20 cellular contexts compared by ENCODE assay signal in the genomic region with DNA sequence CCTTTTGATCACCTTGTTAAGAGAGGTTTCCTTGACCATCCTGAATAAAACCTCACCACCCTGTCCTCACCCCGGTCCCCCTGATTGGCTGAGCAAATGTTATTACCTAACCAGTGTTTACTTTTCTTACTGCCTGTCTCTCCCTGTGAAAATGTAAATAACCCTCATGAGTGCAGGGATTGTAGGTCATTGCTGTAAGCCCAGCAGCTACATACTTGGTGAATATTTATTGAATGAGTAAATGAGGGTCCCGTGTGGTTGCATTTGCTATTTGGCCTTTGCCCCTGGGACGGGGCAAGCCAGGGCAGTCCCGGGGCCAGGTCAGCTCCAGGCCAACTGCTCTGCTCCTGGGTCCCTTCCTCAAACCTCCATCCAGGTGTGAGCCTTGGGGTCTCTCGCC. TPM values are rescaled to one million over a fixed set of nuclear protein-coding genes. Genes with fewer than 3 reads are reported as not detected.
DNase-seq lines count a peak whose midpoint lies in the region; ATAC-seq, FAIRE-seq and TF ChIP-seq lines count a peak whose summit lies in the region.
"Had no signal": no experiment of that assay in that cellular context is flagged by ENCODE, and none has a peak within 500 bp of the region (broad histone marks: within the 10 kb centered on the region; RNA-seq: fewer than 3 reads in every experiment).

No MANE protein-coding gene starts in this region.

- CTCF ChIA-PET in Caco-2 (lab: Charles Lee), result no interaction called here

- no peak for ATAC-seq in effector memory CD8-positive, alpha-beta T cell (replicated peaks)
- ATAC-seq in pancreas, result peak; percentile 73 to 89 (median 82)
- ATAC-seq in HG02588 (IDR thresholded peaks at IDR 0.05; ENCODE audit: unreplicated experiment), result no peak
- ATAC-seq: activated CD4-positive, alpha-beta T cell treated with anti-CD3 and anti-CD28 coated beads for 36 hours; naive thymus-derived CD4-positive, alpha-beta T cell; stimulated activated naive CD8-positive, alpha-beta T cell treated with anti-CD3 and anti-CD28 coated beads, Interleukin-15, amount 100 ng/mL, for 72 hours had no signal

- H3K9me3 ChIP-seq in Caco-2 (no peaks in the 10 kb centered on the region), pancreas (no peaks in the 10 kb centered on the region)
- H3K9me3 ChIP-seq: left ventricle myocardium inferior had no signal

- TF ChIP-seq CTCF in Caco-2 (IDR thresholded peaks at IDR 0.05; ENCODE audit: insufficient read depth in 1 of 2, low read depth in 1 of 2, low read length in 1 of 2, severe bottlenecking in 1 of 2, unreplicated experiment in 1 of 2) (no peak), LNCaP clone FGC (IDR thresholded peaks at IDR 0.05; ENCODE audit: control insufficient read depth, extremely low read depth, insufficient read depth) (no peak), pancreas (IDR thresholded peaks at IDR 0.05) (no peak)

- intact Hi-C loops in Caco-2 (cut with micrococcal nuclease; ENCODE audit: unreplicated experiment), result no loop called here
- intact Hi-C loops in pancreas (cut with DNase I), result no loop called here

- no peak overlapping the region for H3K4me3 ChIP-seq in Caco-2 (ENCODE audit: low read depth, low read length)
- H3K4me3 ChIP-seq in LNCaP clone FGC (ENCODE audit: low read depth, low read length), result no peak overlapping the region
- H3K4me3 ChIP-seq in pancreas, result no peak overlapping the region
- H3K4me3 ChIP-seq: left ventricle myocardium inferior had no signal

- H3K27me3 ChIP-seq in Caco-2 (replicated peaks; ENCODE audit: control insufficient read depth, insufficient read depth, low read length), result no peaks in the 10 kb centered on the region
- peaks cover 0 to 3% (median 0%) of the 10 kb centered on the region in 4 donors for H3K27me3 ChIP-seq in pancreas

- POLR2A ChIA-PET in Caco-2 (lab: Charles Lee), result no interaction called here

- H3K9me3 Mint-ChIP-seq in Caco-2 (ENCODE audit: unreplicated experiment), result no peaks in the 10 kb centered on the region
- no peaks in the 10 kb centered on the region for H3K9me3 Mint-ChIP-seq in effector memory CD8-positive, alpha-beta T cell
- H3K9me3 Mint-ChIP-seq: stimulated activated naive CD8-positive, alpha-beta T cell treated with anti-CD3 and anti-CD28 coated beads, Interleukin-15, amount 100 ng/mL, for 72 hours had no signal

- no peak for FAIRE-seq in pancreas (lab: Jason Lieb, UNC)
- FAIRE-seq: astrocyte had no signal

- H3K27ac ChIP-seq in pancreas, result peak overlapping the region in 2 of 4 donors; percentile 17 to 48
- H3K27ac ChIP-seq: left ventricle myocardium inferior had no signal

- peaks cover 30% of the 10 kb centered on the region for H3K36me3 Mint-ChIP-seq in Caco-2 (ENCODE audit: insufficient read depth, unreplicated experiment)
- peaks cover 6% of the 10 kb centered on the region for H3K36me3 Mint-ChIP-seq in effector memory CD8-positive, alpha-beta T cell (ENCODE audit: insufficient read depth)

- peaks cover 16% of the 10 kb centered on the region for H3K4me1 Mint-ChIP-seq in Caco-2 (ENCODE audit: low read depth, unreplicated experiment)
- peaks cover 25% of the 10 kb centered on the region in 2 donors for H3K4me1 Mint-ChIP-seq in effector memory CD8-positive, alpha-beta T cell (ENCODE audit: low read depth in 2 of 2)

- H3K36me3 ChIP-seq in Caco-2 (ENCODE audit: control insufficient read depth, insufficient read depth, low read length) (no peaks in the 10 kb centered on the region; the same call in 1 of the 2 replicates), pancreas (no peaks in the 10 kb centered on the region)

- H3K27me3 Mint-ChIP-seq in Caco-2 (ENCODE audit: insufficient read depth, unreplicated experiment), result no peaks in the 10 kb centered on the region
- H3K27me3 Mint-ChIP-seq in effector memory CD8-positive, alpha-beta T cell, result no peaks in the 10 kb centered on the region
- H3K27me3 Mint-ChIP-seq: activated CD4-positive, alpha-beta T cell treated with anti-CD3 and anti-CD28 coated beads for 36 hours; naive thymus-derived CD4-positive, alpha-beta T cell; stimulated activated naive CD8-positive, alpha-beta T cell treated with anti-CD3 and anti-CD28 coated beads, Interleukin-15, amount 100 ng/mL, for 72 hours had no signal

- 42 to 69% methylated on average over 5 of the region's 5 CpGs for WGBS in pancreas, 2 donors

- peak overlapping the region; percentile 66 for H3K27ac Mint-ChIP-seq in Caco-2 (ENCODE audit: unreplicated experiment)
- H3K27ac Mint-ChIP-seq in effector memory CD8-positive, alpha-beta T cell, result peak overlapping the region; percentile 38
- H3K27ac Mint-ChIP-seq: activated CD4-positive, alpha-beta T cell treated with anti-CD3 and anti-CD28 coated beads for 36 hours; stimulated activated naive CD8-positive, alpha-beta T cell treated with anti-CD3 and anti-CD28 coated beads, Interleukin-15, amount 100 ng/mL, for 72 hours had no signal

- BruUV-seq in Caco-2 (replicated peaks; lab: Mats Ljungman, UMichigan), result no TSS peak

- H3K4me3 Mint-ChIP-seq in Caco-2 (ENCODE audit: unreplicated experiment), result no peak overlapping the region
- no peak overlapping the region for H3K4me3 Mint-ChIP-seq in effector memory CD8-positive, alpha-beta T cell
- H3K4me3 Mint-ChIP-seq: activated CD4-positive, alpha-beta T cell treated with anti-CD3 and anti-CD28 coated beads for 36 hours; stimulated activated naive CD8-positive, alpha-beta T cell treated with anti-CD3 and anti-CD28 coated beads, Interleukin-15, amount 100 ng/mL, for 72 hours had no signal

- H3K4me1 ChIP-seq in Caco-2 (peaks cover 11% of the 10 kb centered on the region), pancreas (peaks cover 0 to 6% (median 0%) of the 10 kb centered on the region in 3 donors)

- DNase-seq in Caco-2 (peak; percentile 50 to 63), LNCaP clone FGC (ENCODE audit: low read depth) (peak; percentile 75), pancreas (peak in 2 of 6 donors; percentile 8 to 43), T1000 (lab: John Stamatoyannopoulos, UW) (no peak), kidney glomerular epithelial cell (lab: John Stamatoyannopoulos, UW) (no peak)
- DNase-seq in effector memory CD8-positive, alpha-beta T cell, result no peak
- DNase-seq in stimulated activated CD4-positive, alpha-beta T cell treated with anti-CD3 and anti-CD28 coated beads, Interleukin-2, amount 100 ng/mL, for 24 hours, result no peak
- DNase-seq: activated CD4-positive, alpha-beta T cell treated with anti-CD3 and anti-CD28 coated beads for 36 hours; activated CD8-positive, alpha-beta memory T cell treated with anti-CD3 and anti-CD28 coated beads, Interleukin-2, amount 50 U/mL, for 4 hours; activated naive CD4-positive, alpha-beta T cell; DMS79; hypothalamus; left ventricle myocardium inferior; naive thymus-derived CD4-positive, alpha-beta T cell; NCI-H2081; stimulated activated CD4-positive, alpha-beta T cell treated with anti-CD3 and anti-CD28 coated beads, Interleukin-12 subunit alpha, Interleukin-12 subunit beta, amount 100 ng/mL, for 4 hours; stimulated activated naive CD8-positive, alpha-beta T cell treated with anti-CD3 and anti-CD28 coated beads, Interleukin-15, amount 100 ng/mL, for 72 hours; T-helper 2 cell had no signal

RNA-seq across cellular contexts. Expression of a gene that starts 55.5 kb away (rescaled TPM):
- total RNA-seq in Caco-2 (2022) (10.0 and 11.1 TPM in 2 replicates), pancreas (1 to 10 TPM; 1.3 to 4.0 (median 2.4) TPM)
- polyA plus RNA-seq in pancreas, result 1 to 10 TPM in 1 of 2 donors, under 1 TPM in 1; 0.57 to 3.3 TPM
- total RNA-seq: activated CD4-positive, alpha-beta T cell treated with anti-CD3 and anti-CD28 coated beads for 36 hours had no signal

Comparison
In these comparisons a context has a peak if more than half of its experiments do, and no peak if none do; other contexts are left out.
1. DNase-seq: peak in Caco-2 (2 of 2) and LNCaP clone FGC (single experiment); none in effector memory CD8-positive, alpha-beta T cell (0 of 3), T1000 (single experiment), kidney glomerular epithelial cell (single experiment) and stimulated activated CD4-positive, alpha-beta T cell treated with anti-CD3 and anti-CD28 coated beads, Interleukin-2, amount 100 ng/mL, for 24 hours (0 of 2).
2. ATAC-seq: peak in pancreas (4 of 4); none in effector memory CD8-positive, alpha-beta T cell (single experiment) and HG02588 (single experiment).